8 cellular contexts compared by ENCODE assay signal in genomic region chr11:116853461-116854073, GRCh38. TPM values are rescaled to one million over a fixed set of nuclear protein-coding genes. Genes with fewer than 3 reads are reported as not detected.
DNase-seq lines count a peak whose midpoint lies in the region; ATAC-seq and TF ChIP-seq lines count a peak whose summit lies in the region.

No MANE protein-coding gene starts in this region.

- H3K27me3 Mint-ChIP-seq in naive thymus-derived CD4-positive, alpha-beta T cell: no peaks in the 10 kb centered on the region

- intact Hi-C loops in naive thymus-derived CD4-positive, alpha-beta T cell (cut with micrococcal nuclease): loop anchor here (1.0 to 10.0 kb wide), 12 partner anchors 17 to 961 kb away; partner anchors contain the start of genes SIK3 (in 2 of the 2), APOA5 (in 1 of the 2), BUD13 (in 1 of the 2) and SIDT2 (in 1 of the 2)

- H3K27ac ChIP-seq in SU-DHL-6 (ENCODE audit: low read depth, low read length): 0 out of 2 replicates have a peak overlapping the region, but pooled peaks have one; percentile 26
- H3K27ac ChIP-seq in naive thymus-derived CD4-positive, alpha-beta T cell (ENCODE audit: low read depth, low read length): peak overlapping the region; percentile 4

- POLR2A ChIA-PET in naive thymus-derived CD4-positive, alpha-beta T cell (lab: Charles Lee): interaction anchor here (0.7 to 4.5 kb wide), 10 partner anchors 10 to 378 kb away, joined by 3 to 49 read pairs (median 4); partner anchors contain the start of genes APOA1, BUD13, PAFAH1B2 and PCSK7

- peak; percentile 92 for DNase-seq in CD1c-positive myeloid dendritic cell (ENCODE audit: extremely low spot score)
- peak; percentile 94 for DNase-seq in amniotic epithelial cell (ENCODE audit: low read depth)
- peak in 8 of 9 donors; percentile 53 to 84 (median 77) for DNase-seq in naive thymus-derived CD4-positive, alpha-beta T cell
- no peak for DNase-seq in NCI-H187 treated with DMSO at 0.1 percent for 48 hours (lab: John Stamatoyannopoulos, UW)
- DNase-seq in NCI-H1417 (lab: John Stamatoyannopoulos, UW): no peak

- H3K4me3 ChIP-seq in SU-DHL-6 (ENCODE audit: insufficient read depth, low read length, poor library complexity, severe bottlenecking): no peak overlapping the region
- peak overlapping the region; percentile 38 for H3K4me3 ChIP-seq in naive thymus-derived CD4-positive, alpha-beta T cell (ENCODE audit: low read length)

- H3K4me1 ChIP-seq in naive thymus-derived CD4-positive, alpha-beta T cell (ENCODE audit: control insufficient read depth in 2 of 2, insufficient read depth in 2 of 2, low read length in 2 of 2): peaks cover 57 to 70% of the 10 kb centered on the region in 2 donors

- peak overlapping the region; percentile 41 to 92 (median 81) for H3K27ac Mint-ChIP-seq in naive thymus-derived CD4-positive, alpha-beta T cell

- no peaks in the 10 kb centered on the region for H3K9me2 ChIP-seq in SU-DHL-6 (replicated peaks; ENCODE audit: insufficient read depth, low read length)

- CTCF ChIA-PET in naive thymus-derived CD4-positive, alpha-beta T cell (lab: Charles Lee): interaction anchor here (0.6 to 4.3 kb wide), 8 partner anchors 17 to 318 kb away, joined by 3 to 51 read pairs (median 4); partner anchors contain the start of genes APOA1 and APOA5

- peaks cover 0 to 40% (median 10%) of the 10 kb centered on the region in 5 donors for H3K36me3 Mint-ChIP-seq in naive thymus-derived CD4-positive, alpha-beta T cell

- H3K4me2 ChIP-seq in SU-DHL-6 (ENCODE audit: low read depth, low read length, poor library complexity, severe bottlenecking): no peak overlapping the region

- no peak overlapping the region for H3K9ac ChIP-seq in SU-DHL-6 (ENCODE audit: low read length)

- H3K9me3 Mint-ChIP-seq in naive thymus-derived CD4-positive, alpha-beta T cell: no peaks in the 10 kb centered on the region

- no peaks in the 10 kb centered on the region for H3F3A ChIP-seq in SU-DHL-6 (ENCODE audit: insufficient read depth)

- ATAC-seq in GM19397 (IDR thresholded peaks at IDR 0.05; ENCODE audit: unreplicated experiment) (peak; percentile 86), HG03439 (IDR thresholded peaks at IDR 0.05; ENCODE audit: unreplicated experiment) (peak; percentile 93)
- peak; percentile 98 for ATAC-seq in naive thymus-derived CD4-positive, alpha-beta T cell

- no peaks in the 10 kb centered on the region for H3K9me3 ChIP-seq in SU-DHL-6 (ENCODE audit: insufficient read depth, low read length)
- no peaks in the 10 kb centered on the region for H3K9me3 ChIP-seq in naive thymus-derived CD4-positive, alpha-beta T cell (ENCODE audit: control insufficient read depth in 2 of 3, low read length in 3 of 3)

- TF ChIP-seq CTCF in SU-DHL-6 (IDR thresholded peaks at IDR 0.05; ENCODE audit: insufficient read depth, low read length, poor library complexity, severe bottlenecking): no peak

- H2AFZ ChIP-seq in SU-DHL-6 (ENCODE audit: low read depth, low read length, severe bottlenecking): no peak overlapping the region

- peaks cover 52 to 78% (median 76%) of the 10 kb centered on the region in 7 donors for H3K4me1 Mint-ChIP-seq in naive thymus-derived CD4-positive, alpha-beta T cell

- H4K20me1 ChIP-seq in SU-DHL-6 (ENCODE audit: low read depth, low read length): no peaks in the 10 kb centered on the region

- H3K4me3 Mint-ChIP-seq in naive thymus-derived CD4-positive, alpha-beta T cell: peak overlapping the region; percentile 47 to 84 (median 70)

- no peaks in the 10 kb centered on the region for H3K36me3 ChIP-seq in SU-DHL-6 (ENCODE audit: low read length)
- H3K36me3 ChIP-seq in naive thymus-derived CD4-positive, alpha-beta T cell (ENCODE audit: control insufficient read depth in 2 of 3, insufficient read depth in 3 of 3, low read length in 3 of 3): peaks cover 0 to 27% (median 9%) of the 10 kb centered on the region in 3 experiments

- H3K79me2 ChIP-seq in SU-DHL-6 (ENCODE audit: insufficient read depth, low read length): no peaks in the 10 kb centered on the region

- no peaks in the 10 kb centered on the region for H3K27me3 ChIP-seq in SU-DHL-6 (ENCODE audit: low read length)
- H3K27me3 ChIP-seq in naive thymus-derived CD4-positive, alpha-beta T cell (ENCODE audit: control insufficient read depth in 2 of 2, insufficient read depth in 2 of 2, low read length in 2 of 2): no peaks in the 10 kb centered on the region

RNA-seq across cellular contexts. Expression of gene APOA1, which starts 16.1 kb away (rescaled TPM):
- under 1 TPM; 0.24 to 0.70 (median 0.51) TPM for total RNA-seq in naive thymus-derived CD4-positive, alpha-beta T cell
- not detected for polyA plus RNA-seq in naive thymus-derived CD4-positive, alpha-beta T cell

RNA-seq across cellular contexts. Expression of gene APOC3, which starts 23.9 kb away (rescaled TPM):
- not detected for total RNA-seq in naive thymus-derived CD4-positive, alpha-beta T cell
- not detected for polyA plus RNA-seq in naive thymus-derived CD4-positive, alpha-beta T cell

RNA-seq across cellular contexts. Expression of gene APOA4, which starts 30.5 kb away (rescaled TPM):
- total RNA-seq in naive thymus-derived CD4-positive, alpha-beta T cell: not detected
- not detected for polyA plus RNA-seq in naive thymus-derived CD4-positive, alpha-beta T cell

Comparison
In these comparisons a context has a peak if more than half of its experiments do, and no peak if none do; other contexts are left out.
1. DNase-seq: peak in CD1c-positive myeloid dendritic cell (single experiment), amniotic epithelial cell (single experiment) and naive thymus-derived CD4-positive, alpha-beta T cell (8 of 9); none in NCI-H187 treated with DMSO at 0.1 percent for 48 hours (single experiment) and NCI-H1417 (0 of 3).
2. Peak in every context shown above with its lines, with median percentiles within 50 percentile points of each other: ATAC-seq.